ENCODE assay signal across 15 cellular contexts in the genomic region with DNA sequence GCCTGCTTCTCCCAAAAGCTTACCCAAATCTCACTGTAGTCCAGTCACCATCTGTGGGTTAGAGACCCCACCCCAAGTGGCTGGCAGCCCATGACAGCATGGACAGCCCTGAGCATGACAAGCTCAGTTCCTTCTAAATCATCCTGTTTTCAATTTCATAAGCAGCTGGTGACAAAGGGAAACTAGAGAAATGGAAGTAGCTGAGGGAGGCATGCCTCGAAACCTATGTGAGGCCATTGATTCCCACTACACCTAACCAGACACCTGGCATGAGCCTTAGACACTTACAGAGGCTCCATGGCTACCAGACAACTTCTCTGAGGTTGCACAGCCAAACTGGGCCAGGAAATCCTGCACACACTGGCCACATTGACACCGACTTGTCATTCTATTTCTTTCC. TPM values are rescaled to one million over a fixed set of nuclear protein-coding genes. Genes with fewer than 3 reads are reported as not detected.
DNase-seq lines count a peak whose midpoint lies in the region; ATAC-seq and TF ChIP-seq lines count a peak whose summit lies in the region.
"Had no signal": no experiment of that assay in that cellular context is flagged by ENCODE, and none has a peak within 500 bp of the region (broad histone marks: within the 10 kb centered on the region; RNA-seq: fewer than 3 reads in every experiment).

No MANE protein-coding gene starts in this region.

- in situ Hi-C loops in gastrocnemius medialis (cut with MboI; ENCODE audit: low sequenced_read_pairs in 4 of 4) = no loop called here

- intact Hi-C loops in gastrocnemius medialis (cut with DNase I; ENCODE audit: low total_unique reads) = no loop called here
- intact Hi-C loops in activated T-helper 1 cell treated with anti-CD3 and anti-CD28 coated beads, Interleukin-12 subunit alpha, Interleukin-12 subunit beta, Interleukin-2, Interleukin-4 antibody, amounts not matched to agents 30 ng/mL and 10 ng/mL and 1 ng/mL, durations not matched to agents 14 hours and 24 hours and 36 hours (cut with micrococcal nuclease) = no loop called here

- no peak for TF ChIP-seq CTCF in gastrocnemius medialis (IDR thresholded peaks at IDR 0.05 in 4 of 5, conservative IDR thresholded peaks at IDR 0.05 in 1 of 5)

- no peaks in the 10 kb centered on the region for H3K36me3 ChIP-seq in gastrocnemius medialis
- H3K36me3 ChIP-seq: ovary had no signal

- TF ChIP-seq POLR2A in gastrocnemius medialis (IDR thresholded peaks at IDR 0.05) = no peak

- DNase-seq in Ammon's horn (ENCODE audit: low spot score) (peak; percentile 52), cerebellar nuclear complex (lab: John Stamatoyannopoulos, UW) (no peak), gastrocnemius medialis (no peak)
- no peak for DNase-seq in activated T-helper 1 cell treated with anti-CD3 and anti-CD28 coated beads, Interleukin-12 subunit alpha, Interleukin-12 subunit beta, Interleukin-2, Interleukin-4 antibody, amounts not matched to agents 30 ng/mL and 10 ng/mL and 1 ng/mL, durations not matched to agents 14 hours and 24 hours and 36 hours (ENCODE audit: low spot score)
- DNase-seq: islet precursor cell, midbrain, MM.1S, ovary had no signal

- H3K4me1 ChIP-seq in gastrocnemius medialis = no peaks in the 10 kb centered on the region

- no peak overlapping the region for H3K4me3 Mint-ChIP-seq in activated T-helper 1 cell treated with anti-CD3 and anti-CD28 coated beads, Interleukin-12 subunit alpha, Interleukin-12 subunit beta, Interleukin-2, Interleukin-4 antibody, amounts not matched to agents 30 ng/mL and 10 ng/mL and 1 ng/mL, durations not matched to agents 14 hours and 24 hours and 36 hours
- H3K4me3 Mint-ChIP-seq: central memory CD8-positive, alpha-beta T cell; WTC11 had no signal

- no peaks in the 10 kb centered on the region for H3K9me3 Mint-ChIP-seq in activated T-helper 1 cell treated with anti-CD3 and anti-CD28 coated beads, Interleukin-12 subunit alpha, Interleukin-12 subunit beta, Interleukin-2, Interleukin-4 antibody, amounts not matched to agents 30 ng/mL and 10 ng/mL and 1 ng/mL, durations not matched to agents 14 hours and 24 hours and 36 hours
- H3K9me3 Mint-ChIP-seq: central memory CD8-positive, alpha-beta T cell; WTC11 had no signal

- no peaks in the 10 kb centered on the region for H3K27me3 ChIP-seq in gastrocnemius medialis
- H3K27me3 ChIP-seq: ovary had no signal

- ATAC-seq in GM19043 (IDR thresholded peaks at IDR 0.05; ENCODE audit: low read depth, unreplicated experiment) (peak; percentile 69), HG02610 (IDR thresholded peaks at IDR 0.05; ENCODE audit: unreplicated experiment) (peak; percentile 49), HG03521 (IDR thresholded peaks at IDR 0.05; ENCODE audit: unreplicated experiment) (peak; percentile 78), gastrocnemius medialis (no peak), esophagus mucosa (no peak)
- ATAC-seq: A549, WTC11 had no signal

- H3K36me3 Mint-ChIP-seq in activated T-helper 1 cell treated with anti-CD3 and anti-CD28 coated beads, Interleukin-12 subunit alpha, Interleukin-12 subunit beta, Interleukin-2, Interleukin-4 antibody, amounts not matched to agents 30 ng/mL and 10 ng/mL and 1 ng/mL, durations not matched to agents 14 hours and 24 hours and 36 hours (ENCODE audit: low read depth) = peaks cover 6% of the 10 kb centered on the region
- H3K36me3 Mint-ChIP-seq: WTC11 had no signal

- H3K4me3 ChIP-seq in gastrocnemius medialis = no peak overlapping the region
- H3K4me3 ChIP-seq: A549, ovary had no signal

- H3K9me3 ChIP-seq in gastrocnemius medialis = no peaks in the 10 kb centered on the region
- H3K9me3 ChIP-seq: A549, ovary had no signal

- H3K4me1 Mint-ChIP-seq in activated T-helper 1 cell treated with anti-CD3 and anti-CD28 coated beads, Interleukin-12 subunit alpha, Interleukin-12 subunit beta, Interleukin-2, Interleukin-4 antibody, amounts not matched to agents 30 ng/mL and 10 ng/mL and 1 ng/mL, durations not matched to agents 14 hours and 24 hours and 36 hours (ENCODE audit: low read depth) = no peaks in the 10 kb centered on the region
- H3K4me1 Mint-ChIP-seq: WTC11 had no signal

- H3K27ac ChIP-seq in gastrocnemius medialis = no peak overlapping the region
- H3K27ac ChIP-seq: ovary had no signal

- no peaks in the 10 kb centered on the region for H3K27me3 Mint-ChIP-seq in activated T-helper 1 cell treated with anti-CD3 and anti-CD28 coated beads, Interleukin-12 subunit alpha, Interleukin-12 subunit beta, Interleukin-2, Interleukin-4 antibody, amounts not matched to agents 30 ng/mL and 10 ng/mL and 1 ng/mL, durations not matched to agents 14 hours and 24 hours and 36 hours (ENCODE audit: insufficient read depth)
- H3K27me3 Mint-ChIP-seq: central memory CD8-positive, alpha-beta T cell had no signal

- H3K27ac Mint-ChIP-seq in activated T-helper 1 cell treated with anti-CD3 and anti-CD28 coated beads, Interleukin-12 subunit alpha, Interleukin-12 subunit beta, Interleukin-2, Interleukin-4 antibody, amounts not matched to agents 30 ng/mL and 10 ng/mL and 1 ng/mL, durations not matched to agents 14 hours and 24 hours and 36 hours = no peak overlapping the region
- H3K27ac Mint-ChIP-seq: WTC11 had no signal

RNA-seq across cellular contexts. Expression of a gene that starts 56.2 kb away (rescaled TPM):
- total RNA-seq in gastrocnemius medialis (10 to 100 TPM in 2 of 4 donors, 1 to 10 TPM in 2; 5.4 to 16.2 (median 11.9) TPM), esophagus mucosa (4.4 TPM)
- total RNA-seq in activated T-helper 1 cell treated with anti-CD3 and anti-CD28 coated beads, Interleukin-12 subunit alpha, Interleukin-12 subunit beta, Interleukin-2, Interleukin-4 antibody, amounts not matched to agents 30 ng/mL and 10 ng/mL and 1 ng/mL, durations not matched to agents 14 hours and 24 hours and 36 hours = 16.4 and 20.2 TPM in 2 replicates

Comparison
In these comparisons a context has a peak if more than half of its experiments do, and no peak if none do; other contexts are left out.
1. ATAC-seq: peak in GM19043 (single experiment), HG02610 (single experiment) and HG03521 (single experiment); none in gastrocnemius medialis (0 of 2) and esophagus mucosa (single experiment).